In the genomic region with DNA sequence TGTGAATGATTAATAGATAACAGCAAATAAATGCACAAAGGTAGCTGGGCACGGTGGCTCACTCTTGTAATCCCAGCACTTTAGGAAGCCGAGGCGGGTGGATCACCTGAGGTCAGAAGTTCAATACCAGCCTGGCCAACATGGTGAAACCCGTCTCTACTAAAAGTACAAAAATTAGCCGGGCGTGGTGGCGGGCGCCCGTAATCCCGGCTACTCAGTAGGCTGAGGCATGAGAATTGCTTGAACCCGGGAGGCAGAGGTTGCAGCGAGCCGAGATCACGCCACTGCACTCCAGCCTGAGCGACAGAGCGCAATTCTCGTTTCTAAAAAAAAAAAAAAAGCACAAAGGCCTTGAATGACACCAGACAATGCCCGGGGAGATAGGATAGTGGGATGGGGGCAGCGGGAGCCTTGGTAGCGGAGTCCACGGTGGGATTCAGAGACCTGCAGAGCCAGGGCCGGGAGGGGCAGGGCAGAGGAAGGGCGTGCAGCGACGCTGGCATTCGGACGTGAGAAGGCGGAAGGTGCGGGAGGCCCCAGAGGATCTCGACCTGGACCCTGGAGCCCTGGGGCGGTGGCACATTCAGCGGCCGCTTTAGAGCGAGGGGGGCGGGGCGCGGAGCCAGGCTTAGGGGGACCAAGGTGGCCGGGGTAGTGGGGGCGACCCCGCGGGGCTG, we compare ENCODE assay signal across 9 cellular contexts. TPM values are rescaled to one million over a fixed set of nuclear protein-coding genes. Genes with fewer than 3 reads are reported as not detected.
A peak's percentile ranks its signal among the peaks of the same experiment; 100 is the strongest.
DNase-seq lines count a peak whose midpoint lies in the region; ATAC-seq and TF ChIP-seq lines count a peak whose summit lies in the region.
"Not testable (repeated sequence)": the region's sequence is repeated elsewhere in the genome, so short reads cannot be mapped to it uniquely, and the experiment has no call there.
"Had no signal": no experiment of that assay in that cellular context is flagged by ENCODE, and none has a peak within 500 bp of the region (broad histone marks: within the 10 kb centered on the region; RNA-seq: fewer than 3 reads in every experiment).

No MANE protein-coding gene starts in this region.

- CTCF ChIA-PET in CD8-positive, alpha-beta T cell (lab: Charles Lee) = interaction anchor here (1.0 to 2.1 kb wide), 5 partner anchors 9 to 43 kb away, joined by 3 to 14 read pairs (median 3); no protein-coding TSS in a partner anchor

- not testable (repeated sequence) for H3K9me3 Mint-ChIP-seq in CD8-positive, alpha-beta T cell; activated naive CD8-positive, alpha-beta T cell treated with anti-CD3 and anti-CD28 coated beads, Interleukin-2, amount 10 ng/mL, durations not matched to agents 7 days and 5 days

- DNase-seq in CD8-positive, alpha-beta T cell = peak in 4 of 7 experiments; percentile 13 to 38 (median 34)
- DNase-seq in Jurkat, Clone E6-1 (ENCODE audit: low read depth, low spot score); SK-N-MC (ENCODE audit: low read depth, low spot score); activated naive CD8-positive, alpha-beta T cell treated with anti-CD3 and anti-CD28 coated beads, Interleukin-2, amount 10 ng/mL, durations not matched to agents 7 days and 5 days; fibroblast of villous mesenchyme (ENCODE audit: low read depth): not testable (repeated sequence)
- peak; percentile 18 for DNase-seq in mucosa of gallbladder (ENCODE audit: low spot score)
- DNase-seq in stimulated activated CD4-positive, alpha-beta T cell treated with anti-CD3 and anti-CD28 coated beads, Interleukin-4, amount 100 ng/mL, for 48 hours (ENCODE audit: low read depth in 2 of 2) = peak; percentile 18 to 29

- not testable (repeated sequence) for H3K36me3 ChIP-seq in CD8-positive, alpha-beta T cell (ENCODE audit: insufficient read depth, low read length); SK-N-MC (ENCODE audit: insufficient read depth, low read length)

- H3K4me1 Mint-ChIP-seq in CD8-positive, alpha-beta T cell (ENCODE audit: low read depth) = peaks cover 17% of the 10 kb centered on the region
- H3K4me1 Mint-ChIP-seq in activated naive CD8-positive, alpha-beta T cell treated with anti-CD3 and anti-CD28 coated beads, Interleukin-2, amount 10 ng/mL, durations not matched to agents 7 days and 5 days = peaks cover 14% of the 10 kb centered on the region

- not testable (repeated sequence) for H3K27me3 Mint-ChIP-seq in CD8-positive, alpha-beta T cell (ENCODE audit: low read depth); activated naive CD8-positive, alpha-beta T cell treated with anti-CD3 and anti-CD28 coated beads, Interleukin-2, amount 10 ng/mL, durations not matched to agents 7 days and 5 days

- H3K27ac Mint-ChIP-seq in CD8-positive, alpha-beta T cell = peak overlapping the region; percentile 84
- peak overlapping the region; percentile 95 for H3K27ac Mint-ChIP-seq in activated naive CD8-positive, alpha-beta T cell treated with anti-CD3 and anti-CD28 coated beads, Interleukin-2, amount 10 ng/mL, durations not matched to agents 7 days and 5 days

- not testable (repeated sequence) for TF ChIP-seq CTCF in CD8-positive, alpha-beta T cell (IDR thresholded peaks at IDR 0.05); fibroblast of villous mesenchyme (IDR thresholded peaks at IDR 0.05; ENCODE audit: insufficient read depth, low read depth, low read length)

- H3K27me3 ChIP-seq in CD8-positive, alpha-beta T cell (ENCODE audit: insufficient read depth, low read length) = not testable (repeated sequence)

- not testable (repeated sequence) for H3K4me1 ChIP-seq in CD8-positive, alpha-beta T cell (ENCODE audit: insufficient read depth, low read length)

- H3K9me3 ChIP-seq in CD8-positive, alpha-beta T cell (ENCODE audit: low read length); SK-N-MC (ENCODE audit: low read depth, low read length): not testable (repeated sequence)

- POLR2A ChIA-PET in CD8-positive, alpha-beta T cell (lab: Charles Lee) = interaction anchor here (0.7 to 2.4 kb wide), 8 partner anchors 12 to 917 kb away, joined by 3 to 23 read pairs (median 3); partner anchors contain the start of genes FLYWCH1 and RPS2
- POLR2A ChIA-PET in activated naive CD8-positive, alpha-beta T cell treated with anti-CD3 and anti-CD28 coated beads, Interleukin-2, amount 10 ng/mL, durations not matched to agents 7 days and 5 days (lab: Charles Lee) = interaction anchor here (0.7 to 2.6 kb wide), 16 partner anchors 12 to 253 kb away, joined by 3 to 31 read pairs (median 4); partner anchors contain the start of genes ELOB, FLYWCH1, KCTD5 and PAQR4

- peak overlapping the region; percentile 64 for H3K9ac ChIP-seq in SK-N-MC (ENCODE audit: insufficient read length)

- not testable (repeated sequence) for H3K36me3 Mint-ChIP-seq in CD8-positive, alpha-beta T cell; activated naive CD8-positive, alpha-beta T cell treated with anti-CD3 and anti-CD28 coated beads, Interleukin-2, amount 10 ng/mL, durations not matched to agents 7 days and 5 days

- peak overlapping the region; percentile 69 for H3K4me3 ChIP-seq in CD8-positive, alpha-beta T cell (ENCODE audit: low read depth, low read length)
- peak overlapping the region; percentile 78 for H3K4me3 ChIP-seq in Jurkat, Clone E6-1 (ENCODE audit: low read length)
- peak overlapping the region; percentile 94 for H3K4me3 ChIP-seq in SK-N-MC
- peak overlapping the region; percentile 89 for H3K4me3 ChIP-seq in fibroblast of villous mesenchyme (ENCODE audit: low read depth, low read length)

- intact Hi-C loops in CD8-positive, alpha-beta T cell (cut with DNase I, micrococcal nuclease) = loop anchor here (1.0 to 5.0 kb wide), 4 partner anchors 130 to 1965 kb away; partner anchors contain the start of genes GLYR1 (in 1 of the 2), SRRM2 (in 1 of the 2) and UBN1 (in 1 of the 2)

- H3K27ac ChIP-seq in CD8-positive, alpha-beta T cell (ENCODE audit: low read depth, low read length) = peak overlapping the region; percentile 90
- not testable (repeated sequence) for H3K27ac ChIP-seq in SK-N-MC

- ATAC-seq in CD8-positive, alpha-beta T cell = not testable (repeated sequence)
- peak; percentile 2 for ATAC-seq in GM21528 (IDR thresholded peaks at IDR 0.05; ENCODE audit: low FRiP score, unreplicated experiment)
- ATAC-seq in activated naive CD8-positive, alpha-beta T cell treated with anti-CD3 and anti-CD28 coated beads, Interleukin-2, amount 10 ng/mL, durations not matched to agents 7 days and 5 days (ENCODE audit: low read depth) = peak; percentile 13

- peak overlapping the region; percentile 87 for H3K4me3 Mint-ChIP-seq in CD8-positive, alpha-beta T cell
- H3K4me3 Mint-ChIP-seq in activated naive CD8-positive, alpha-beta T cell treated with anti-CD3 and anti-CD28 coated beads, Interleukin-2, amount 10 ng/mL, durations not matched to agents 7 days and 5 days = peak overlapping the region; percentile 86

RNA-seq across cellular contexts. Expression of gene FLYWCH2, which starts 1.1 kb away (rescaled TPM):
- 10 to 100 TPM in 1 of 2 experiments, 1 to 10 TPM in 1; 9.3 to 10.9 TPM for total RNA-seq in CD8-positive, alpha-beta T cell
- polyA plus RNA-seq in Jurkat, Clone E6-1 (2012; ENCODE audit: insufficient read depth, insufficient read length) = 37.7 TPM
- total RNA-seq in activated naive CD8-positive, alpha-beta T cell treated with anti-CD3 and anti-CD28 coated beads, Interleukin-2, amount 10 ng/mL, durations not matched to agents 7 days and 5 days = 10 to 100 TPM; 21.0 to 21.2 TPM
- total RNA-seq in fibroblast of villous mesenchyme (47.1 and 62.5 TPM in 2 replicates), mucosa of gallbladder (35.5 TPM)

RNA-seq across cellular contexts. Expression of gene PRSS22, which starts 24.0 kb away (rescaled TPM):
- 1 to 10 TPM; 2.1 to 2.4 TPM for total RNA-seq in CD8-positive, alpha-beta T cell
- not detected for polyA plus RNA-seq in Jurkat, Clone E6-1 (2012; ENCODE audit: insufficient read depth, insufficient read length)
- total RNA-seq in activated naive CD8-positive, alpha-beta T cell treated with anti-CD3 and anti-CD28 coated beads, Interleukin-2, amount 10 ng/mL, durations not matched to agents 7 days and 5 days = not detected
- total RNA-seq in fibroblast of villous mesenchyme = not detected in 2 replicates
- total RNA-seq in mucosa of gallbladder = 52.7 TPM
- total RNA-seq: NCI-H460 had no signal

RNA-seq across cellular contexts. Expression of gene FLYWCH1, which starts 29.8 kb away (rescaled TPM):
- 10 to 100 TPM; 89.1 to 92.6 TPM for total RNA-seq in CD8-positive, alpha-beta T cell
- 38.8 TPM for polyA plus RNA-seq in Jurkat, Clone E6-1 (2012; ENCODE audit: insufficient read depth, insufficient read length)
- 10 to 100 TPM; 65.5 to 69.7 TPM for total RNA-seq in activated naive CD8-positive, alpha-beta T cell treated with anti-CD3 and anti-CD28 coated beads, Interleukin-2, amount 10 ng/mL, durations not matched to agents 7 days and 5 days
- total RNA-seq in fibroblast of villous mesenchyme = 25.9 and 28.3 TPM in 2 replicates
- 57.5 TPM for total RNA-seq in mucosa of gallbladder

RNA-seq across cellular contexts. Expression of gene ZG16B, which starts 51.8 kb away (rescaled TPM):
- not detected for total RNA-seq in CD8-positive, alpha-beta T cell
- polyA plus RNA-seq in Jurkat, Clone E6-1 (2012; ENCODE audit: insufficient read depth, insufficient read length) = not detected
- total RNA-seq in activated naive CD8-positive, alpha-beta T cell treated with anti-CD3 and anti-CD28 coated beads, Interleukin-2, amount 10 ng/mL, durations not matched to agents 7 days and 5 days = 1 to 10 TPM; 6.7 to 8.1 TPM
- 0.64 and 0.86 TPM in 2 replicates for total RNA-seq in fibroblast of villous mesenchyme
- total RNA-seq in mucosa of gallbladder = 55.9 TPM

Comparison
In these comparisons a context has a peak if more than half of its experiments do, and no peak if none do; other contexts are left out.
1. RNA of gene PRSS22, which starts 24.0 kb away (total RNA-seq): 52.7 TPM in mucosa of gallbladder (single experiment); 2.1 to 2.4 TPM in CD8-positive, alpha-beta T cell, not detected in activated naive CD8-positive, alpha-beta T cell treated with anti-CD3 and anti-CD28 coated beads, Interleukin-2, amount 10 ng/mL, durations not matched to agents 7 days and 5 days and not detected in fibroblast of villous mesenchyme; every median in the first group is over 10 times any median in the second.
2. Peak in every context shown above with its lines, with median percentiles within 50 percentile points of each other: H3K4me3 ChIP-seq.